ENCODE assay signal across 1 cellular context in the genomic region with DNA sequence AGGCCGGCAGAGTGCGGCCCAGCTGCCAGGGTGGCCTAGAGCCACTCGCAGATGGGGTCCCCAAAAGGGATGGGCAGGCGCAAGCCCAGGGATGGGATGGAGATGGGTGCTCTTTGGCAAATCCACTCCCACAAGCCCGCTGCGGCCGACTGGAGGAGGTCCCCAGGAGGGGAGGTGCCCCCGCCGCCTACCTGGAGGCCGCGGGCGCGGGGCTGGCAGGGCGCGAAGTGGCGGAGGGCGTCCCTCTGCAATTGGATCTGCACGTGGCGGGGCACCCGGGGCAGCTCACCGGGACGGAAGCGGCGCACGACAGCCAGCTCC.
A peak's percentile ranks its signal among the peaks of the same experiment; 100 is the strongest.
TF ChIP-seq lines count a peak whose summit lies in the region.

No MANE protein-coding gene starts in this region.

TF ChIP-seq in HEK293, 187 proteins besides CTCF, POLR2A, EP300 and RAD21 (continued from another document and continues in another):
- TF ChIP-seq IKZF3 (tag by site-specific recombination; IDR thresholded peaks at IDR 0.05) = 0 out of 2 replicates have a peak, but pooled peaks have one; percentile 1
- peak; percentile 50 for TF ChIP-seq ZNF843 (tag by site-specific recombination; IDR thresholded peaks at IDR 0.05)
- TF ChIP-seq, protein P1, sequence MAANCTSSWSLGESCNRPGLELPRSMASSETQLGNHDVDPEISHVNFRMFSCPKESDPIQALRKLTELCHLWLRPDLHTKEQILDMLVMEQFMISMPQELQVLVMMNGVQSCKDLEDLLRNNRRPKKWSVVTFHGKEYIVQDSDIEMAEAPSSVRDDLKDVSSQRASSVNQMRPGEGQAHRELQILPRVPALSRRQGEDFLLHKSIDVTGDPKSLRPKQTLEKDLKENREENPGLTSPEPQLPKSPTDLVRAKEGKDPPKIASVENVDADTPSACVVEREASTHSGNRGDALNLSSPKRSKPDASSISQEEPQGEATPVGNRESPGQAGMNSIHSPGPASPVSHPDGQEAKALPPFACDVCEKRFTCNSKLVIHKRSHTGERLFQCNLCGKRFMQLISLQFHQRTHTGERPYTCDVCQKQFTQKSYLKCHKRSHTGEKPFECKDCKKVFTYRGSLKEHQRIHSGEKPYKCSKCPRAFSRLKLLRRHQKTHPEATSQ (tag by site-specific recombination; IDR thresholded peaks at IDR 0.05) = peak; percentile 84
- no peak; the same call in none of the 2 replicates for TF ChIP-seq KLF10 (tag by site-specific recombination; IDR thresholded peaks at IDR 0.05)
- TF ChIP-seq, protein P2, sequence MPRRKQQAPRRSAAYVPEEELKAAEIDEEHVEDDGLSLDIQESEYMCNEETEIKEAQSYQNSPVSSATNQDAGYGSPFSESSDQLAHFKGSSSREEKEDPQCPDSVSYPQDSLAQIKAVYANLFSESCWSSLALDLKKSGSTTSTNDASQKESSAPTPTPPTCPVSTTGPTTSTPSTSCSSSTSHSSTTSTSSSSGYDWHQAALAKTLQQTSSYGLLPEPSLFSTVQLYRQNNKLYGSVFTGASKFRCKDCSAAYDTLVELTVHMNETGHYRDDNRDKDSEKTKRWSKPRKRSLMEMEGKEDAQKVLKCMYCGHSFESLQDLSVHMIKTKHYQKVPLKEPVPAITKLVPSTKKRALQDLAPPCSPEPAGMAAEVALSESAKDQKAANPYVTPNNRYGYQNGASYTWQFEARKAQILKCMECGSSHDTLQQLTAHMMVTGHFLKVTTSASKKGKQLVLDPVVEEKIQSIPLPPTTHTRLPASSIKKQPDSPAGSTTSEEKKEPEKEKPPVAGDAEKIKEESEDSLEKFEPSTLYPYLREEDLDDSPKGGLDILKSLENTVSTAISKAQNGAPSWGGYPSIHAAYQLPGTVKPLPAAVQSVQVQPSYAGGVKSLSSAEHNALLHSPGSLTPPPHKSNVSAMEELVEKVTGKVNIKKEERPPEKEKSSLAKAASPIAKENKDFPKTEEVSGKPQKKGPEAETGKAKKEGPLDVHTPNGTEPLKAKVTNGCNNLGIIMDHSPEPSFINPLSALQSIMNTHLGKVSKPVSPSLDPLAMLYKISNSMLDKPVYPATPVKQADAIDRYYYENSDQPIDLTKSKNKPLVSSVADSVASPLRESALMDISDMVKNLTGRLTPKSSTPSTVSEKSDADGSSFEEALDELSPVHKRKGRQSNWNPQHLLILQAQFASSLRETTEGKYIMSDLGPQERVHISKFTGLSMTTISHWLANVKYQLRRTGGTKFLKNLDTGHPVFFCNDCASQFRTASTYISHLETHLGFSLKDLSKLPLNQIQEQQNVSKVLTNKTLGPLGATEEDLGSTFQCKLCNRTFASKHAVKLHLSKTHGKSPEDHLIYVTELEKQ (tag by site-specific recombination; IDR thresholded peaks at IDR 0.05; ENCODE audit: borderline replicate concordance) = peak; percentile 44; the same call in 1 of the 2 replicates
- 0 out of 2 replicates have a peak, but pooled peaks have one; percentile 9 for TF ChIP-seq ZSCAN30 (tag by site-specific recombination; IDR thresholded peaks at IDR 0.05)
- TF ChIP-seq ZFHX2 (tag by site-specific recombination; conservative IDR thresholded peaks at IDR 0.05) = peak; percentile 81
- no peak for TF ChIP-seq ZNF521 (tag by site-specific recombination; IDR thresholded peaks at IDR 0.05)
- TF ChIP-seq GLIS2 (tag by site-specific recombination; IDR thresholded peaks at IDR 0.05) = peak; percentile 94
- TF ChIP-seq, protein P3, sequence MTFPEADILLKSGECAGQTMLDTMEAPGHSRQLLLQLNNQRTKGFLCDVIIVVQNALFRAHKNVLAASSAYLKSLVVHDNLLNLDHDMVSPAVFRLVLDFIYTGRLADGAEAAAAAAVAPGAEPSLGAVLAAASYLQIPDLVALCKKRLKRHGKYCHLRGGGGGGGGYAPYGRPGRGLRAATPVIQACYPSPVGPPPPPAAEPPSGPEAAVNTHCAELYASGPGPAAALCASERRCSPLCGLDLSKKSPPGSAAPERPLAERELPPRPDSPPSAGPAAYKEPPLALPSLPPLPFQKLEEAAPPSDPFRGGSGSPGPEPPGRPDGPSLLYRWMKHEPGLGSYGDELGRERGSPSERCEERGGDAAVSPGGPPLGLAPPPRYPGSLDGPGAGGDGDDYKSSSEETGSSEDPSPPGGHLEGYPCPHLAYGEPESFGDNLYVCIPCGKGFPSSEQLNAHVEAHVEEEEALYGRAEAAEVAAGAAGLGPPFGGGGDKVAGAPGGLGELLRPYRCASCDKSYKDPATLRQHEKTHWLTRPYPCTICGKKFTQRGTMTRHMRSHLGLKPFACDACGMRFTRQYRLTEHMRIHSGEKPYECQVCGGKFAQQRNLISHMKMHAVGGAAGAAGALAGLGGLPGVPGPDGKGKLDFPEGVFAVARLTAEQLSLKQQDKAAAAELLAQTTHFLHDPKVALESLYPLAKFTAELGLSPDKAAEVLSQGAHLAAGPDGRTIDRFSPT (tag by site-specific recombination; IDR thresholded peaks at IDR 0.05) = peak; percentile 92
- TF ChIP-seq, protein P4, sequence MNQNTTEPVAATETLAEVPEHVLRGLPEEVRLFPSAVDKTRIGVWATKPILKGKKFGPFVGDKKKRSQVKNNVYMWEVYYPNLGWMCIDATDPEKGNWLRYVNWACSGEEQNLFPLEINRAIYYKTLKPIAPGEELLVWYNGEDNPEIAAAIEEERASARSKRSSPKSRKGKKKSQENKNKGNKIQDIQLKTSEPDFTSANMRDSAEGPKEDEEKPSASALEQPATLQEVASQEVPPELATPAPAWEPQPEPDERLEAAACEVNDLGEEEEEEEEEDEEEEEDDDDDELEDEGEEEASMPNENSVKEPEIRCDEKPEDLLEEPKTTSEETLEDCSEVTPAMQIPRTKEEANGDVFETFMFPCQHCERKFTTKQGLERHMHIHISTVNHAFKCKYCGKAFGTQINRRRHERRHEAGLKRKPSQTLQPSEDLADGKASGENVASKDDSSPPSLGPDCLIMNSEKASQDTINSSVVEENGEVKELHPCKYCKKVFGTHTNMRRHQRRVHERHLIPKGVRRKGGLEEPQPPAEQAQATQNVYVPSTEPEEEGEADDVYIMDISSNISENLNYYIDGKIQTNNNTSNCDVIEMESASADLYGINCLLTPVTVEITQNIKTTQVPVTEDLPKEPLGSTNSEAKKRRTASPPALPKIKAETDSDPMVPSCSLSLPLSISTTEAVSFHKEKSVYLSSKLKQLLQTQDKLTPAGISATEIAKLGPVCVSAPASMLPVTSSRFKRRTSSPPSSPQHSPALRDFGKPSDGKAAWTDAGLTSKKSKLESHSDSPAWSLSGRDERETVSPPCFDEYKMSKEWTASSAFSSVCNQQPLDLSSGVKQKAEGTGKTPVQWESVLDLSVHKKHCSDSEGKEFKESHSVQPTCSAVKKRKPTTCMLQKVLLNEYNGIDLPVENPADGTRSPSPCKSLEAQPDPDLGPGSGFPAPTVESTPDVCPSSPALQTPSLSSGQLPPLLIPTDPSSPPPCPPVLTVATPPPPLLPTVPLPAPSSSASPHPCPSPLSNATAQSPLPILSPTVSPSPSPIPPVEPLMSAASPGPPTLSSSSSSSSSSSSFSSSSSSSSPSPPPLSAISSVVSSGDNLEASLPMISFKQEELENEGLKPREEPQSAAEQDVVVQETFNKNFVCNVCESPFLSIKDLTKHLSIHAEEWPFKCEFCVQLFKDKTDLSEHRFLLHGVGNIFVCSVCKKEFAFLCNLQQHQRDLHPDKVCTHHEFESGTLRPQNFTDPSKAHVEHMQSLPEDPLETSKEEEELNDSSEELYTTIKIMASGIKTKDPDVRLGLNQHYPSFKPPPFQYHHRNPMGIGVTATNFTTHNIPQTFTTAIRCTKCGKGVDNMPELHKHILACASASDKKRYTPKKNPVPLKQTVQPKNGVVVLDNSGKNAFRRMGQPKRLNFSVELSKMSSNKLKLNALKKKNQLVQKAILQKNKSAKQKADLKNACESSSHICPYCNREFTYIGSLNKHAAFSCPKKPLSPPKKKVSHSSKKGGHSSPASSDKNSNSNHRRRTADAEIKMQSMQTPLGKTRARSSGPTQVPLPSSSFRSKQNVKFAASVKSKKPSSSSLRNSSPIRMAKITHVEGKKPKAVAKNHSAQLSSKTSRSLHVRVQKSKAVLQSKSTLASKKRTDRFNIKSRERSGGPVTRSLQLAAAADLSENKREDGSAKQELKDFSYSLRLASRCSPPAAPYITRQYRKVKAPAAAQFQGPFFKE (tag by site-specific recombination; IDR thresholded peaks at IDR 0.05; ENCODE audit: borderline replicate concordance) = no peak
- peak; percentile 66 for TF ChIP-seq ZNF548 (tag by site-specific recombination; IDR thresholded peaks at IDR 0.05)
- peak; percentile 88 for TF ChIP-seq KLF7 (tag by site-specific recombination; IDR thresholded peaks at IDR 0.05; ENCODE audit: borderline replicate concordance)
- peak; percentile 63 for TF ChIP-seq ZIC2 (tag by site-specific recombination; IDR thresholded peaks at IDR 0.05)
- TF ChIP-seq ZNF660 (tag by site-specific recombination; IDR thresholded peaks at IDR 0.05) = no peak
- TF ChIP-seq, protein P5, sequence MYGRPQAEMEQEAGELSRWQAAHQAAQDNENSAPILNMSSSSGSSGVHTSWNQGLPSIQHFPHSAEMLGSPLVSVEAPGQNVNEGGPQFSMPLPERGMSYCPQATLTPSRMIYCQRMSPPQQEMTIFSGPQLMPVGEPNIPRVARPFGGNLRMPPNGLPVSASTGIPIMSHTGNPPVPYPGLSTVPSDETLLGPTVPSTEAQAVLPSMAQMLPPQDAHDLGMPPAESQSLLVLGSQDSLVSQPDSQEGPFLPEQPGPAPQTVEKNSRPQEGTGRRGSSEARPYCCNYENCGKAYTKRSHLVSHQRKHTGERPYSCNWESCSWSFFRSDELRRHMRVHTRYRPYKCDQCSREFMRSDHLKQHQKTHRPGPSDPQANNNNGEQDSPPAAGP (tag by site-specific recombination; IDR thresholded peaks at IDR 0.05) = peak; percentile 79
- TF ChIP-seq BCL11B (tag by site-specific recombination; IDR thresholded peaks at IDR 0.05; ENCODE audit: low read depth) = peak; percentile 67; the same call in 1 of the 2 replicates
- peak; percentile 65 for TF ChIP-seq KLF1 (tag by site-specific recombination; IDR thresholded peaks at IDR 0.05)
- 0 out of 2 replicates have a peak, but pooled peaks have one; percentile 44 for TF ChIP-seq ZNF335 (tag by site-specific recombination; conservative IDR thresholded peaks at IDR 0.05)
- TF ChIP-seq RBAK (tag by site-specific recombination; IDR thresholded peaks at IDR 0.05) = 0 out of 2 replicates have a peak, but pooled peaks have one; percentile 12
- 0 out of 2 replicates have a peak, but pooled peaks have one; percentile 46 for TF ChIP-seq ZNF391 (tag by site-specific recombination; IDR thresholded peaks at IDR 0.05; ENCODE audit: borderline replicate concordance, low read depth)
- peak; percentile 81 for TF ChIP-seq GLIS1 (tag by site-specific recombination; IDR thresholded peaks at IDR 0.05)
- TF ChIP-seq ZXDB (tag by site-specific recombination; IDR thresholded peaks at IDR 0.05) = peak; percentile 89
- TF ChIP-seq ZNF138 (tag by site-specific recombination; IDR thresholded peaks at IDR 0.05; ENCODE audit: borderline replicate concordance) = no peak
- TF ChIP-seq ZSCAN16 (tag by site-specific recombination; IDR thresholded peaks at IDR 0.05) = no peak
- peak; percentile 92 for TF ChIP-seq KLF16 (tag by site-specific recombination; IDR thresholded peaks at IDR 0.05)
- TF ChIP-seq ZNF501 (tag by site-specific recombination; IDR thresholded peaks at IDR 0.05) = peak; percentile 19; the same call in 1 of the 2 replicates
- peak; percentile 99 for TF ChIP-seq ZBTB8A (tag by site-specific recombination; IDR thresholded peaks at IDR 0.05)
- TF ChIP-seq WT1 (tag by site-specific recombination; IDR thresholded peaks at IDR 0.05) = peak; percentile 30; the same call in 1 of the 2 replicates
- TF ChIP-seq, protein P6, sequence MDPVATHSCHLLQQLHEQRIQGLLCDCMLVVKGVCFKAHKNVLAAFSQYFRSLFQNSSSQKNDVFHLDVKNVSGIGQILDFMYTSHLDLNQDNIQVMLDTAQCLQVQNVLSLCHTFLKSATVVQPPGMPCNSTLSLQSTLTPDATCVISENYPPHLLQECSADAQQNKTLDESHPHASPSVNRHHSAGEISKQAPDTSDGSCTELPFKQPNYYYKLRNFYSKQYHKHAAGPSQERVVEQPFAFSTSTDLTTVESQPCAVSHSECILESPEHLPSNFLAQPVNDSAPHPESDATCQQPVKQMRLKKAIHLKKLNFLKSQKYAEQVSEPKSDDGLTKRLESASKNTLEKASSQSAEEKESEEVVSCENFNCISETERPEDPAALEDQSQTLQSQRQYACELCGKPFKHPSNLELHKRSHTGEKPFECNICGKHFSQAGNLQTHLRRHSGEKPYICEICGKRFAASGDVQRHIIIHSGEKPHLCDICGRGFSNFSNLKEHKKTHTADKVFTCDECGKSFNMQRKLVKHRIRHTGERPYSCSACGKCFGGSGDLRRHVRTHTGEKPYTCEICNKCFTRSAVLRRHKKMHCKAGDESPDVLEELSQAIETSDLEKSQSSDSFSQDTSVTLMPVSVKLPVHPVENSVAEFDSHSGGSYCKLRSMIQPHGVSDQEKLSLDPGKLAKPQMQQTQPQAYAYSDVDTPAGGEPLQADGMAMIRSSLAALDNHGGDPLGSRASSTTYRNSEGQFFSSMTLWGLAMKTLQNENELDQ (tag by site-specific recombination; IDR thresholded peaks at IDR 0.05; ENCODE audit: low read depth) = no peak
- peak; percentile 88 for TF ChIP-seq ZNF2 (tag by site-specific recombination; IDR thresholded peaks at IDR 0.05)
- TF ChIP-seq ZNF610 (tag by site-specific recombination; IDR thresholded peaks at IDR 0.05; ENCODE audit: borderline replicate concordance) = peak; percentile 63; the same call in 1 of the 2 replicates
- TF ChIP-seq SP3 (tag by site-specific recombination; IDR thresholded peaks at IDR 0.05) = peak; percentile 72
- TF ChIP-seq ZNF561 (tag by site-specific recombination; IDR thresholded peaks at IDR 0.05; ENCODE audit: borderline replicate concordance) = 0 out of 2 replicates have a peak, but pooled peaks have one; percentile 61
- TF ChIP-seq ZBTB21 (tag by site-specific recombination; IDR thresholded peaks at IDR 0.05) = 0 out of 2 replicates have a peak, but pooled peaks have one; percentile 16
- peak; percentile 36; the same call in 1 of the 2 replicates for TF ChIP-seq OSR2 (tag by site-specific recombination; IDR thresholded peaks at IDR 0.05)
- peak; percentile 65 for TF ChIP-seq ZNF341 (tag by site-specific recombination; IDR thresholded peaks at IDR 0.05; ENCODE audit: low read depth)
- TF ChIP-seq, protein P7, sequence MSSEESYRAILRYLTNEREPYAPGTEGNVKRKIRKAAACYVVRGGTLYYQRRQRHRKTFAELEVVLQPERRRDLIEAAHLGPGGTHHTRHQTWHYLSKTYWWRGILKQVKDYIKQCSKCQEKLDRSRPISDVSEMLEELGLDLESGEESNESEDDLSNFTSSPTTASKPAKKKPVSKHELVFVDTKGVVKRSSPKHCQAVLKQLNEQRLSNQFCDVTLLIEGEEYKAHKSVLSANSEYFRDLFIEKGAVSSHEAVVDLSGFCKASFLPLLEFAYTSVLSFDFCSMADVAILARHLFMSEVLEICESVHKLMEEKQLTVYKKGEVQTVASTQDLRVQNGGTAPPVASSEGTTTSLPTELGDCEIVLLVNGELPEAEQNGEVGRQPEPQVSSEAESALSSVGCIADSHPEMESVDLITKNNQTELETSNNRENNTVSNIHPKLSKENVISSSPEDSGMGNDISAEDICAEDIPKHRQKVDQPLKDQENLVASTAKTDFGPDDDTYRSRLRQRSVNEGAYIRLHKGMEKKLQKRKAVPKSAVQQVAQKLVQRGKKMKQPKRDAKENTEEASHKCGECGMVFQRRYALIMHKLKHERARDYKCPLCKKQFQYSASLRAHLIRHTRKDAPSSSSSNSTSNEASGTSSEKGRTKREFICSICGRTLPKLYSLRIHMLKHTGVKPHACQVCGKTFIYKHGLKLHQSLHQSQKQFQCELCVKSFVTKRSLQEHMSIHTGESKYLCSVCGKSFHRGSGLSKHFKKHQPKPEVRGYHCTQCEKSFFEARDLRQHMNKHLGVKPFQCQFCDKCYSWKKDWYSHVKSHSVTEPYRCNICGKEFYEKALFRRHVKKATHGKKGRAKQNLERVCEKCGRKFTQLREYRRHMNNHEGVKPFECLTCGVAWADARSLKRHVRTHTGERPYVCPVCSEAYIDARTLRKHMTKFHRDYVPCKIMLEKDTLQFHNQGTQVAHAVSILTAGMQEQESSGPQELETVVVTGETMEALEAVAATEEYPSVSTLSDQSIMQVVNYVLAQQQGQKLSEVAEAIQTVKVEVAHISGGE (tag by site-specific recombination; conservative IDR thresholded peaks at IDR 0.05; ENCODE audit: low read depth) = no peak
